ENCODE assay signal across 20 cellular contexts in the genomic region with DNA sequence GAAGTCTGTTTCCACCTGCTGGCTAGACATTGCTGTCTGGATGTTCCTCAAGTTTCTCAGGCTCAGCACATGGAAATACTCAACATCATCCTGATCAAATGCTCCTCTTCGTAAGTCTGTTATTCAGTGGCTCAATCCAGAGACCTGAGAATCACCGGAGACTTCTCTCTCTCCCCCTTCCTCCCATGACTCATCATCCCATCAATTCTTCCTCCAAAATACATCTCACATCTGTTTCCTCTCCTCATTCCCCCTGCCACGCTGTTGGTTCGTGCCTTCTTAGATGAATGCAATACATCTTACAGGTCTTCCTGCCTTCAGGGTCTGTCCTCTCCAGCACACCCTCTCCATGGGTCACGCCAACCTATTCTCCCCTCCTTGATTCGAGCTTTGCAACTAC. TPM values are rescaled to one million over a fixed set of nuclear protein-coding genes. Genes with fewer than 3 reads are reported as not detected.
A peak's percentile ranks its signal among the peaks of the same experiment; 100 is the strongest.
DNase-seq lines count a peak whose midpoint lies in the region; ATAC-seq, FAIRE-seq and TF ChIP-seq lines count a peak whose summit lies in the region.
"Had no signal": no experiment of that assay in that cellular context is flagged by ENCODE, and none has a peak within 500 bp of the region (broad histone marks: within the 10 kb centered on the region; RNA-seq: fewer than 3 reads in every experiment).

No MANE protein-coding gene starts in this region.

- H3K56ac ChIP-seq in IMR-90 (ENCODE audit: extremely low read depth, insufficient read depth, low read length), result no peak overlapping the region

- H3K9me3 ChIP-seq in IMR-90 (ENCODE audit: control insufficient read depth, insufficient read depth, low read length), result no peaks in the 10 kb centered on the region
- no peaks in the 10 kb centered on the region for H3K9me3 ChIP-seq in endothelial cell of umbilical vein (replicated peaks; ENCODE audit: control insufficient read depth, insufficient read depth, low read length)
- no peaks in the 10 kb centered on the region for H3K9me3 ChIP-seq in MG63
- H3K9me3 ChIP-seq: BLaER1 had no signal

- TF ChIP-seq CTCF in IMR-90 (conservative IDR thresholded peaks at IDR 0.05; ENCODE audit: low read depth, low read length), result no peak
- no peak for TF ChIP-seq CTCF in endothelial cell of umbilical vein (IDR thresholded peaks at IDR 0.05; ENCODE audit: extremely low read depth in 1 of 2, insufficient read depth in 1 of 2, low read depth in 1 of 2, low read length in 2 of 2)

- peaks cover 5% of the 10 kb centered on the region; the same call in 1 of the 2 replicates for H3K27me3 ChIP-seq in IMR-90 (ENCODE audit: control insufficient read depth, insufficient read depth, low read length)
- peaks cover 2 to 15% of the 10 kb centered on the region in 2 experiments for H3K27me3 ChIP-seq in endothelial cell of umbilical vein (ENCODE audit: control insufficient read depth in 2 of 2, insufficient read depth in 2 of 2, low read length in 2 of 2)
- H3K27me3 ChIP-seq in MG63, result no peaks in the 10 kb centered on the region
- H3K27me3 ChIP-seq: BLaER1 had no signal

- no peak overlapping the region for H4K5ac ChIP-seq in IMR-90 (ENCODE audit: low read depth, low read length)

- H3K9me1 ChIP-seq in IMR-90 (ENCODE audit: insufficient read depth, low read length), result no peaks in the 10 kb centered on the region
- H3K9me1 ChIP-seq in endothelial cell of umbilical vein (replicated peaks; ENCODE audit: control insufficient read depth, extremely low read depth, insufficient read depth, low read length), result no peaks in the 10 kb centered on the region

- dilution Hi-C loops in IMR-90 (cut with HindIII; ENCODE audit: low sequenced_read_pairs, unreplicated experiment), result no loop called here
- dilution Hi-C loops in endothelial cell of umbilical vein (cut with MboI; ENCODE audit: extremely low pct_ligation_motif_present, low sequenced_read_pairs), result no loop called here

- in situ Hi-C loops in IMR-90 (cut with MboI; ENCODE audit: low sequenced_read_pairs), result loop anchor here (10.0 to 25.0 kb wide), 3 partner anchors 197 to 495 kb away; no protein-coding TSS in a partner anchor

- H2AK5ac ChIP-seq in IMR-90 (ENCODE audit: low read depth, low read length), result no peak overlapping the region

- POLR2A ChIA-PET in IMR-90 (lab: Charles Lee; ENCODE audit: unreplicated experiment), result no interaction called here
- POLR2A ChIA-PET in endothelial cell of umbilical vein (lab: Charles Lee), result no interaction called here

- H3K27ac ChIP-seq in IMR-90 (ENCODE audit: insufficient read depth, low read length) (no peak overlapping the region), endothelial cell of umbilical vein (ENCODE audit: insufficient read depth, low read depth, low read length) (no peak overlapping the region), substantia nigra (ENCODE audit: low read depth, low read length, poor library complexity, severe bottlenecking) (no peak overlapping the region)
- H3K27ac ChIP-seq: BLaER1 had no signal

- CTCF ChIA-PET in IMR-90 (lab: Yijun Ruan, JAX), result no interaction called here
- CTCF ChIA-PET in endothelial cell of umbilical vein (lab: Charles Lee), result interaction anchor here (1.0 to 4.4 kb wide), 4 partner anchors 10 to 194 kb away, joined by 3 to 42 read pairs (median 12); no protein-coding TSS in a partner anchor

- intact Hi-C loops in IMR-90 (cut with micrococcal nuclease), result loop anchor here (10.0 kb wide), 1 partner anchor 77 kb away; no protein-coding TSS in a partner anchor
- intact Hi-C loops in endothelial cell of umbilical vein (cut with micrococcal nuclease), result loop anchor here (2.0 kb wide), 1 partner anchor 93 kb away; no protein-coding TSS in a partner anchor

- H4K20me1 ChIP-seq in IMR-90 (ENCODE audit: insufficient read depth, low read length), result no peaks in the 10 kb centered on the region
- no peaks in the 10 kb centered on the region for H4K20me1 ChIP-seq in endothelial cell of umbilical vein (replicated peaks; ENCODE audit: control insufficient read depth, extremely low read depth, insufficient read depth, low read length)
- H4K20me1 ChIP-seq: BLaER1 had no signal

- H2BK20ac ChIP-seq in IMR-90 (ENCODE audit: low read depth, low read length), result no peak overlapping the region

- H4K91ac ChIP-seq in IMR-90 (ENCODE audit: insufficient read depth, low read depth, low read length), result no peak overlapping the region

- no peak overlapping the region for H2BK120ac ChIP-seq in IMR-90 (ENCODE audit: low read depth, low read length)

- no peaks in the 10 kb centered on the region for H3K79me1 ChIP-seq in IMR-90 (ENCODE audit: low read depth in 1 of 2, low read length in 2 of 2)

- no TSS peak for BruUV-seq in IMR-90 (replicated peaks; lab: Mats Ljungman, UMichigan)
- no TSS peak for BruUV-seq in endothelial cell of umbilical vein (replicated peaks; lab: Mats Ljungman, UMichigan)

- no peak overlapping the region for H2AK9ac ChIP-seq in IMR-90 (replicated peaks; ENCODE audit: low read depth, low read length, poor library complexity)

- peak; percentile 26 for DNase-seq in Daoy (ENCODE audit: low read depth)
- no peak for DNase-seq in IMR-90
- peak; percentile 50 for DNase-seq in endothelial cell of umbilical vein (ENCODE audit: low read depth, low spot score)
- peak; percentile 29 for DNase-seq in pulmonary artery endothelial cell (ENCODE audit: low read depth, low spot score)
- no peak for DNase-seq in MG63
- no peak for DNase-seq in substantia nigra (lab: John Stamatoyannopoulos, UW)
- DNase-seq in mucosa of gallbladder (ENCODE audit: low spot score), result no peak
- DNase-seq: CD8-positive, alpha-beta memory T cell; DMS53; H7; NCI-H1417; NCI-H187 treated with DMSO at 0.1 percent for 48 hours; NCI-H345; NCI-H524 treated with DMSO at 0.1 percent for 48 hours; RPMI8226; SIG-M5 had no signal

- FAIRE-seq in endothelial cell of umbilical vein (lab: Jason Lieb, UNC), result no peak
- FAIRE-seq: A204.1, K562 had no signal

- no peak overlapping the region for H3K18ac ChIP-seq in IMR-90 (ENCODE audit: low read depth, low read length)

- H2AFZ ChIP-seq in IMR-90 (replicated peaks; ENCODE audit: low read length, poor library complexity), result no peak overlapping the region
- no peak overlapping the region for H2AFZ ChIP-seq in endothelial cell of umbilical vein (ENCODE audit: low read depth, low read length)

- TF ChIP-seq POLR2A in IMR-90 (IDR thresholded peaks at IDR 0.05; ENCODE audit: low read depth, low read length) (no peak), endothelial cell of umbilical vein (IDR thresholded peaks at IDR 0.05; ENCODE audit: low read depth, low read length) (no peak)

- H2BK15ac ChIP-seq in IMR-90 (ENCODE audit: low read depth, low read length), result no peak overlapping the region

- H3K23ac ChIP-seq in IMR-90 (ENCODE audit: low read depth, low read length), result peak overlapping the region; percentile 27; the same call in 1 of the 2 replicates

- no peak overlapping the region for H3K4me2 ChIP-seq in IMR-90 (ENCODE audit: low read depth, low read length)
- no peak overlapping the region for H3K4me2 ChIP-seq in endothelial cell of umbilical vein (ENCODE audit: insufficient read depth, low read length)

- no peak overlapping the region for H2BK5ac ChIP-seq in IMR-90 (ENCODE audit: low read depth, low read length, poor library complexity, severe bottlenecking)

- H3K36me3 ChIP-seq in IMR-90 (ENCODE audit: control insufficient read depth, insufficient read depth, low read length) (no peaks in the 10 kb centered on the region), endothelial cell of umbilical vein (ENCODE audit: control insufficient read depth in 2 of 2, extremely low read depth in 1 of 2, insufficient read depth in 2 of 2, low read length in 2 of 2) (no peaks in the 10 kb centered on the region), MG63 (no peaks in the 10 kb centered on the region)
- H3K36me3 ChIP-seq: BLaER1 had no signal

- H3K4ac ChIP-seq in IMR-90 (ENCODE audit: low read depth, low read length), result no peak overlapping the region

- H3K4me3 ChIP-seq in IMR-90 (ENCODE audit: insufficient read depth, low read depth, low read length) (no peak overlapping the region), endothelial cell of umbilical vein (replicated peaks in 1 of 3; ENCODE audit: insufficient read depth in 1 of 3, low read depth in 1 of 3, low read length in 3 of 3) (no peak overlapping the region), MG63 (no peak overlapping the region)
- H3K4me3 ChIP-seq: BLaER1, K562 had no signal

- H3K14ac ChIP-seq in IMR-90 (replicated peaks; ENCODE audit: low read depth, low read length), result no peak overlapping the region

- H3K9ac ChIP-seq in IMR-90 (ENCODE audit: low read depth, low read length) (no peak overlapping the region), endothelial cell of umbilical vein (replicated peaks; ENCODE audit: extremely low read depth, insufficient read depth, low read length) (no peak overlapping the region)
- H3K9ac ChIP-seq: BLaER1 had no signal

- no peaks in the 10 kb centered on the region for H3K79me2 ChIP-seq in endothelial cell of umbilical vein (ENCODE audit: control insufficient read depth, insufficient read depth, low read length)

- no peaks in the 10 kb centered on the region for H3K4me1 ChIP-seq in IMR-90 (ENCODE audit: control insufficient read depth, insufficient read depth, low read length)
- H3K4me1 ChIP-seq in endothelial cell of umbilical vein (ENCODE audit: control insufficient read depth, extremely low read depth, insufficient read depth, low read length), result peaks cover 18% of the 10 kb centered on the region

- no peak overlapping the region for H4K8ac ChIP-seq in IMR-90 (ENCODE audit: low read depth in 2 of 2, low read length in 2 of 2)

- TF ChIP-seq RAD21 in IMR-90 (IDR thresholded peaks at IDR 0.05; ENCODE audit: low read length), result no peak

- WGBS in IMR-90 (ENCODE audit: extremely low coverage in 2 of 2, insufficient read length in 1 of 2), 2 experiments, result 63% methylated on average over 6 of the region's 6 CpGs; no CpG with 5 or more reads in 1 of the 2 experiments

- no peak for ATAC-seq in IMR-90 (ENCODE audit: low read depth)
- ATAC-seq: K562 had no signal

RNA-seq across cellular contexts. Expression of gene RXFP2, which starts 7.4 kb away (rescaled TPM):
- not detected in 2 replicates for total RNA-seq in Daoy (2014; rRNA removed; shearing (Covaris generic))
- total RNA-seq in IMR-90 (2012; rRNA removed), result not detected in 2 replicates
- not detected in 2 replicates for polyA plus RNA-seq in IMR-90 (2012; rRNA removed)
- not detected in 2 replicates for polyA plus RNA-seq in IMR-90 (2012; cell fraction: cytosol; rRNA removed)
- polyA plus RNA-seq in IMR-90 (2012; cell fraction: nucleus; rRNA removed; ENCODE audit: low replicate concordance), result not detected in 2 replicates
- total RNA-seq in endothelial cell of umbilical vein, result not detected in 2 replicates
- not detected in 2 replicates for polyA plus RNA-seq in endothelial cell of umbilical vein
- polyA plus RNA-seq in endothelial cell of umbilical vein (2011; cell fraction: cytosol; rRNA removed), result not detected in 2 replicates
- polyA plus RNA-seq in endothelial cell of umbilical vein (2011; cell fraction: nucleus; rRNA removed), result not detected in 2 replicates
- not detected in 2 replicates for polyA plus RNA-seq in endothelial cell of umbilical vein (2012)
- not detected in 2 replicates for polyA minus RNA-seq in endothelial cell of umbilical vein
- polyA minus RNA-seq in endothelial cell of umbilical vein (2011; cell fraction: cytosol; rRNA and poly(A)+ RNA removed), result not detected
- not detected in 2 replicates for polyA minus RNA-seq in endothelial cell of umbilical vein (2011; cell fraction: nucleus; rRNA and poly(A)+ RNA removed)
- total RNA-seq in pulmonary artery endothelial cell, result not detected in 2 replicates
- 1.9 and 6.6 TPM in 2 replicates for total RNA-seq in MG63 (2014; rRNA removed; shearing (Covaris generic); ENCODE audit: low replicate concordance)
- not detected for total RNA-seq in mucosa of gallbladder
- total RNA-seq: CD8-positive, alpha-beta memory T cell; G401; H7; K562 had no signal
- polyA plus RNA-seq: CD8-positive, alpha-beta memory T cell; K562 had no signal

Comparison
In these comparisons a context has a peak if more than half of its experiments do, and no peak if none do; other contexts are left out.
1. DNase-seq: peak in Daoy (single experiment), endothelial cell of umbilical vein (single experiment) and pulmonary artery endothelial cell (single experiment); none in IMR-90 (single experiment), MG63 (single experiment), substantia nigra (0 of 49) and mucosa of gallbladder (single experiment).